Comparison of ENCODE assay signal across 21 cellular contexts in the genomic region with DNA sequence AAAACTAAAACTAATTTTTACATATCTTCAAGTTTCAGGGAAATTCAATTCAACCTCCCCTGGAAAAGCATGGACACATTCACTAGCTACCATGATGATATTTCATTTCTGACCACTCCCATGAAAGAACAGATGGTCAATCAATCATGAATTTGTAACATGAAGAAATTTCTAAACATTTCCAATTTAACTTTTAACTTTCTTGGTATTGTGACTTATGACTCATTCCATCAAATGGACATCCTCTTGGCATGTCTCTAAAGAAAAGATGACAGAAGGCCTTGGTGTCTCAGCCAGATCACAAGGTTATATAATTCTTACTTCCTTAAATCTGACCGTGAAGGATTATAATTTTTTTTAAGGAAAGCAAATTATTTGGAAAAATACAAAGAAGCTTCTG.
"Had no signal": no experiment of that assay in that cellular context is flagged by ENCODE, and none has a peak within 500 bp of the region (broad histone marks: within the 10 kb centered on the region; RNA-seq: fewer than 3 reads in every experiment).

No MANE protein-coding gene starts in this region.

- H3K4me3 ChIP-seq: body of pancreas, dorsolateral prefrontal cortex, gastrocnemius medialis, heart left ventricle, left ventricle myocardium inferior, tibial nerve had no signal

- ATAC-seq: activated CD8-positive, alpha-beta T cell treated with anti-CD3 and anti-CD28 coated beads for 36 hours; body of pancreas; gastrocnemius medialis; heart left ventricle had no signal

- H3K36me3 ChIP-seq: gastrocnemius medialis, heart left ventricle, left ventricle myocardium inferior, tibial nerve had no signal

- H3K4me3 Mint-ChIP-seq: activated CD4-positive, alpha-beta T cell treated with anti-CD3 and anti-CD28 coated beads, Interleukin-2, amount 10 ng/mL, durations not matched to agents 24 days and 14 days; activated CD8-positive, alpha-beta T cell treated with anti-CD3 and anti-CD28 coated beads for 36 hours; activated naive CD8-positive, alpha-beta T cell treated with anti-CD3 and anti-CD28 coated beads, Interleukin-2, amount 10 ng/mL, durations not matched to agents 7 days and 5 days; activated T-cell treated with anti-CD3 and anti-CD28 coated beads, Interleukin-2, amount 50 U/mL, for 24 hours; naive B cell had no signal

- H3K27me3 ChIP-seq: body of pancreas, gastrocnemius medialis, tibial nerve had no signal

- H3K27ac ChIP-seq: body of pancreas, dorsolateral prefrontal cortex, gastrocnemius medialis, heart left ventricle, left ventricle myocardium inferior, tibial nerve had no signal

- H3K9me3 ChIP-seq: body of pancreas, gastrocnemius medialis, heart left ventricle, left ventricle myocardium inferior, tibial nerve had no signal

- DNase-seq: activated CD4-positive, CD25-positive, alpha-beta regulatory T cell; activated CD8-positive, alpha-beta T cell treated with anti-CD3 and anti-CD28 coated beads for 36 hours; activated naive CD4-positive, alpha-beta T cell treated with Interleukin-2 at 50 U/mL for 16 hours; activated naive CD8-positive, alpha-beta T cell treated with anti-CD3 and anti-CD28 coated beads, Interleukin-2, amount 10 ng/mL, durations not matched to agents 7 days and 5 days; activated T-cell treated with anti-CD3 and anti-CD28 coated beads, Interleukin-2, amount 50 U/mL, for 24 hours; body of pancreas; dorsolateral prefrontal cortex; gastrocnemius medialis; heart left ventricle; kidney; left ventricle myocardium inferior; mammary epithelial cell; naive B cell; stimulated activated CD4-positive, alpha-beta T cell treated with anti-CD3 and anti-CD28 coated beads, Interleukin-2, amount 100 ng/mL, for 24 hours; stimulated activated naive CD4-positive, alpha-beta T cell treated with Interleukin-2 at 50 U/mL for 16 hours; substantia nigra; T-helper 9 cell had no signal

- H3K36me3 Mint-ChIP-seq: activated naive CD8-positive, alpha-beta T cell treated with anti-CD3 and anti-CD28 coated beads, Interleukin-2, amount 10 ng/mL, durations not matched to agents 7 days and 5 days; naive B cell had no signal

- H3K4me1 ChIP-seq: body of pancreas had no signal

- H3K27ac Mint-ChIP-seq: activated CD4-positive, alpha-beta T cell treated with anti-CD3 and anti-CD28 coated beads, Interleukin-2, amount 10 ng/mL, durations not matched to agents 24 days and 14 days; activated CD8-positive, alpha-beta T cell treated with anti-CD3 and anti-CD28 coated beads for 36 hours; activated naive CD8-positive, alpha-beta T cell treated with anti-CD3 and anti-CD28 coated beads, Interleukin-2, amount 10 ng/mL, durations not matched to agents 7 days and 5 days; activated T-cell treated with anti-CD3 and anti-CD28 coated beads, Interleukin-2, amount 50 U/mL, for 24 hours; activated T-helper 2 cell treated with anti-CD3 and anti-CD28 coated beads, Interferon-gamma antibody, Interleukin-2, Interleukin-4, amounts not matched to agents 10 μg/mL and 5 μg/mL and 100 μg/mL, durations not matched to agents 14 hours and 24 hours and 36 hours; naive B cell had no signal

- H3K9me3 Mint-ChIP-seq: activated CD4-positive, alpha-beta T cell treated with anti-CD3 and anti-CD28 coated beads, Interleukin-2, amount 10 ng/mL, durations not matched to agents 24 days and 14 days; activated CD8-positive, alpha-beta T cell treated with anti-CD3 and anti-CD28 coated beads for 36 hours; activated naive CD8-positive, alpha-beta T cell treated with anti-CD3 and anti-CD28 coated beads, Interleukin-2, amount 10 ng/mL, durations not matched to agents 7 days and 5 days; activated T-cell treated with anti-CD3 and anti-CD28 coated beads, Interleukin-2, amount 50 U/mL, for 24 hours; activated T-helper 2 cell treated with anti-CD3 and anti-CD28 coated beads, Interferon-gamma antibody, Interleukin-2, Interleukin-4, amounts not matched to agents 10 μg/mL and 5 μg/mL and 100 μg/mL, durations not matched to agents 14 hours and 24 hours and 36 hours; naive B cell; neural crest cell had no signal
